ENCODE assay signal across 15 cellular contexts in the genomic region with DNA sequence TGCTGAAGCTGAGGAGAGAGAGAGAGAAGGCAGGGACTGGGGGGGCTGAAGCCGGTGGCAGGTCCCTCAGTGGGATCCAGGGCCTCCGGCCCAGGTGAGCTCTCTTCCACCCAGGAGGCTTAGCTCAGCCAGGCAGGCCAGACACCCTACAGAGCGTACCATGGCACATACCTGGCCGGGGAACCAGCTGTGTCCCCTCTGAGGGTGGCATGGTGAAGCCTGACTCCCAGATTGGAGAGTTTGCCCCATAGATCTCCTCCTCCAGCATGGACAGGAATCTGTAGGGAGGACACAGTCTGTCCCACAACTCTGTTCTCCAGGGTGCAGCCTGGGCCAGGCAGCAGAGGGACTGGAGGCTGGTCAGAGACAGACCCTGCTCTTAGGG. TPM values are rescaled to one million over a fixed set of nuclear protein-coding genes. Genes with fewer than 3 reads are reported as not detected.
DNase-seq lines count a peak whose midpoint lies in the region; ATAC-seq and TF ChIP-seq lines count a peak whose summit lies in the region.
"Had no signal": no experiment of that assay in that cellular context is flagged by ENCODE, and none has a peak within 500 bp of the region (broad histone marks: within the 10 kb centered on the region; RNA-seq: fewer than 3 reads in every experiment).

No MANE protein-coding gene starts in this region.

- no peaks in the 10 kb centered on the region for H3K9me3 ChIP-seq in IMR-90 (ENCODE audit: control insufficient read depth, insufficient read depth, low read length)
- H3K9me3 ChIP-seq: SJSA1 had no signal

- intact Hi-C loops in IMR-90 (cut with micrococcal nuclease): no loop called here

- no peak overlapping the region for H4K5ac ChIP-seq in IMR-90 (ENCODE audit: low read depth, low read length)

- H2BK120ac ChIP-seq in IMR-90 (ENCODE audit: low read depth, low read length): no peak overlapping the region

- TF ChIP-seq CTCF in IMR-90 (conservative IDR thresholded peaks at IDR 0.05; ENCODE audit: low read depth, low read length) (no peak), type B pancreatic cell (conservative IDR thresholded peaks at IDR 0.05) (no peak)

- peaks cover 4% of the 10 kb centered on the region; the same call in 1 of the 2 replicates for H3K9me1 ChIP-seq in IMR-90 (ENCODE audit: insufficient read depth, low read length)

- H3K4me3 Mint-ChIP-seq in activated naive CD8-positive, alpha-beta T cell: peak overlapping the region; percentile 74
- H3K4me3 Mint-ChIP-seq in activated naive CD8-positive, alpha-beta T cell treated with anti-CD3 and anti-CD28 coated beads, Interleukin-2, amount 50 U/mL, for 24 hours: no peak overlapping the region
- H3K4me3 Mint-ChIP-seq in activated naive CD8-positive, alpha-beta T cell treated with anti-CD3 and anti-CD28 coated beads for 36 hours: no peak overlapping the region
- peak overlapping the region; percentile 34 for H3K4me3 Mint-ChIP-seq in type B pancreatic cell

- DNase-seq in activated naive CD8-positive, alpha-beta T cell treated with anti-CD3 and anti-CD28 coated beads, Interleukin-2, amount 50 U/mL, for 24 hours: no peak
- DNase-seq in IMR-90 (no peak), type B pancreatic cell (ENCODE audit: extremely low spot score, unreplicated experiment) (no peak)
- DNase-seq in activated naive CD8-positive, alpha-beta T cell treated with anti-CD3 and anti-CD28 coated beads for 36 hours: no peak
- DNase-seq: NCI-H1048, NCI-H510A, NCI-H774 had no signal

- H2BK15ac ChIP-seq in IMR-90 (ENCODE audit: low read depth, low read length): no peak overlapping the region

- H2AK9ac ChIP-seq in IMR-90 (replicated peaks; ENCODE audit: low read depth, low read length, poor library complexity): peak overlapping the region; percentile 15

- H2AFZ ChIP-seq in IMR-90 (replicated peaks; ENCODE audit: low read length, poor library complexity): no peak overlapping the region
- H2AFZ ChIP-seq: GM23338, PC-9 had no signal

- no peak overlapping the region for H3K4me3 ChIP-seq in IMR-90 (ENCODE audit: insufficient read depth, low read depth, low read length)
- H3K4me3 ChIP-seq: GM23338, PC-9, SJSA1 had no signal

- no peak overlapping the region for H3K18ac ChIP-seq in IMR-90 (ENCODE audit: low read depth, low read length)

- peaks cover 7% of the 10 kb centered on the region for H3K4me1 ChIP-seq in IMR-90 (ENCODE audit: control insufficient read depth, insufficient read depth, low read length)

- no peak overlapping the region for H3K23ac ChIP-seq in IMR-90 (ENCODE audit: low read depth, low read length)

- peaks cover 10 to 12% of the 10 kb centered on the region in 2 experiments; a peak in 3 of 4 replicates for H3K79me1 ChIP-seq in IMR-90 (ENCODE audit: low read depth in 1 of 2, low read length in 2 of 2)

- no peak overlapping the region for H3K4ac ChIP-seq in IMR-90 (ENCODE audit: low read depth, low read length)

- no TSS peak for BruUV-seq in IMR-90 (replicated peaks; lab: Mats Ljungman, UMichigan)

- POLR2A ChIA-PET in IMR-90 (lab: Charles Lee; ENCODE audit: unreplicated experiment): no interaction called here

- dilution Hi-C loops in IMR-90 (cut with HindIII; ENCODE audit: low sequenced_read_pairs, unreplicated experiment): no loop called here

- H3K27me3 Mint-ChIP-seq in activated naive CD8-positive, alpha-beta T cell: no peaks in the 10 kb centered on the region
- no peaks in the 10 kb centered on the region for H3K27me3 Mint-ChIP-seq in activated naive CD8-positive, alpha-beta T cell treated with anti-CD3 and anti-CD28 coated beads, Interleukin-2, amount 50 U/mL, for 24 hours
- no peaks in the 10 kb centered on the region for H3K27me3 Mint-ChIP-seq in activated naive CD8-positive, alpha-beta T cell treated with anti-CD3 and anti-CD28 coated beads for 36 hours
- H3K27me3 Mint-ChIP-seq in type B pancreatic cell: no peaks in the 10 kb centered on the region
- H3K27me3 Mint-ChIP-seq: CD4-positive, alpha-beta memory T cell had no signal

- H3K56ac ChIP-seq in IMR-90 (ENCODE audit: extremely low read depth, insufficient read depth, low read length): no peak overlapping the region

- H3K36me3 Mint-ChIP-seq in activated naive CD8-positive, alpha-beta T cell: peaks cover 2% of the 10 kb centered on the region
- peaks cover 19% of the 10 kb centered on the region for H3K36me3 Mint-ChIP-seq in activated naive CD8-positive, alpha-beta T cell treated with anti-CD3 and anti-CD28 coated beads, Interleukin-2, amount 50 U/mL, for 24 hours (ENCODE audit: low read depth)
- peaks cover 13% of the 10 kb centered on the region for H3K36me3 Mint-ChIP-seq in activated naive CD8-positive, alpha-beta T cell treated with anti-CD3 and anti-CD28 coated beads for 36 hours
- H3K36me3 Mint-ChIP-seq in type B pancreatic cell: peaks cover 6% of the 10 kb centered on the region

- TF ChIP-seq POLR2A in IMR-90 (IDR thresholded peaks at IDR 0.05; ENCODE audit: low read depth, low read length): no peak

- no peak overlapping the region for H4K91ac ChIP-seq in IMR-90 (ENCODE audit: insufficient read depth, low read depth, low read length)

- in situ Hi-C loops in IMR-90 (cut with MboI; ENCODE audit: low sequenced_read_pairs): no loop called here

- no peak for ATAC-seq in activated naive CD8-positive, alpha-beta T cell treated with anti-CD3 and anti-CD28 coated beads, Interleukin-2, amount 50 U/mL, for 24 hours
- ATAC-seq in IMR-90 (ENCODE audit: low read depth) (no peak), GM19452 (IDR thresholded peaks at IDR 0.05; ENCODE audit: unreplicated experiment) (no peak), GM21576 (IDR thresholded peaks at IDR 0.05; ENCODE audit: unreplicated experiment) (no peak)
- ATAC-seq: GM23338 had no signal

- 91% methylated on average over 4 of the region's 4 CpGs; no CpG with 5 or more reads in 1 of the 2 experiments for WGBS in IMR-90 (ENCODE audit: extremely low coverage in 2 of 2, insufficient read length in 1 of 2), 2 experiments

- no peak overlapping the region for H2BK20ac ChIP-seq in IMR-90 (ENCODE audit: low read depth, low read length)

- H4K20me1 ChIP-seq in IMR-90 (ENCODE audit: insufficient read depth, low read length): peaks cover 3% of the 10 kb centered on the region; the same call in 1 of the 2 replicates

- H3K4me2 ChIP-seq in IMR-90 (ENCODE audit: low read depth, low read length): no peak overlapping the region
- H3K4me2 ChIP-seq: GM23338, PC-9 had no signal

- CTCF ChIA-PET in IMR-90 (lab: Yijun Ruan, JAX): interaction anchor here (0.5 kb wide), 1 partner anchor 442 kb away, joined by 3 read pairs; no protein-coding TSS in a partner anchor

- H3K27me3 ChIP-seq in IMR-90 (ENCODE audit: control insufficient read depth, insufficient read depth, low read length): no peaks in the 10 kb centered on the region
- H3K27me3 ChIP-seq: SJSA1 had no signal

- H3K4me1 Mint-ChIP-seq in activated naive CD8-positive, alpha-beta T cell (ENCODE audit: low read depth): peaks cover 26% of the 10 kb centered on the region
- peaks cover 37% of the 10 kb centered on the region for H3K4me1 Mint-ChIP-seq in activated naive CD8-positive, alpha-beta T cell treated with anti-CD3 and anti-CD28 coated beads, Interleukin-2, amount 50 U/mL, for 24 hours
- peaks cover 28% of the 10 kb centered on the region for H3K4me1 Mint-ChIP-seq in activated naive CD8-positive, alpha-beta T cell treated with anti-CD3 and anti-CD28 coated beads for 36 hours
- H3K4me1 Mint-ChIP-seq in type B pancreatic cell (ENCODE audit: unreplicated experiment): peaks cover 24% of the 10 kb centered on the region

- H3K36me3 ChIP-seq in IMR-90 (ENCODE audit: control insufficient read depth, insufficient read depth, low read length): peaks cover 29% of the 10 kb centered on the region

- H3K27ac Mint-ChIP-seq in activated naive CD8-positive, alpha-beta T cell: no peak overlapping the region
- H3K27ac Mint-ChIP-seq in activated naive CD8-positive, alpha-beta T cell treated with anti-CD3 and anti-CD28 coated beads, Interleukin-2, amount 50 U/mL, for 24 hours: no peak overlapping the region
- peak overlapping the region; percentile 22 for H3K27ac Mint-ChIP-seq in activated naive CD8-positive, alpha-beta T cell treated with anti-CD3 and anti-CD28 coated beads for 36 hours
- peak overlapping the region; percentile 22 for H3K27ac Mint-ChIP-seq in type B pancreatic cell
- H3K27ac Mint-ChIP-seq: GM23338 had no signal

- no peak overlapping the region for H2BK5ac ChIP-seq in IMR-90 (ENCODE audit: low read depth, low read length, poor library complexity, severe bottlenecking)

- H3K9ac ChIP-seq in IMR-90 (ENCODE audit: low read depth, low read length): no peak overlapping the region

- H2AK5ac ChIP-seq in IMR-90 (ENCODE audit: low read depth, low read length): no peak overlapping the region

- no peak overlapping the region for H3K27ac ChIP-seq in IMR-90 (ENCODE audit: insufficient read depth, low read length)
- H3K27ac ChIP-seq: PC-9, SJSA1 had no signal

- no peak for TF ChIP-seq RAD21 in IMR-90 (IDR thresholded peaks at IDR 0.05; ENCODE audit: low read length)

- no peak overlapping the region for H4K8ac ChIP-seq in IMR-90 (ENCODE audit: low read depth in 2 of 2, low read length in 2 of 2)

- H3K9me3 Mint-ChIP-seq in activated naive CD8-positive, alpha-beta T cell (ENCODE audit: low read depth): no peaks in the 10 kb centered on the region
- H3K9me3 Mint-ChIP-seq in activated naive CD8-positive, alpha-beta T cell treated with anti-CD3 and anti-CD28 coated beads, Interleukin-2, amount 50 U/mL, for 24 hours: no peaks in the 10 kb centered on the region
- no peaks in the 10 kb centered on the region for H3K9me3 Mint-ChIP-seq in activated naive CD8-positive, alpha-beta T cell treated with anti-CD3 and anti-CD28 coated beads for 36 hours
- no peaks in the 10 kb centered on the region for H3K9me3 Mint-ChIP-seq in type B pancreatic cell
- H3K9me3 Mint-ChIP-seq: CD4-positive, alpha-beta memory T cell; GM23338 had no signal

- H3K14ac ChIP-seq in IMR-90 (replicated peaks; ENCODE audit: low read depth, low read length): no peak overlapping the region

RNA-seq across cellular contexts. Expression of a gene that starts 3.0 kb away (rescaled TPM):
- total RNA-seq in IMR-90 (2012; rRNA removed) (5.3 and 6.3 TPM in 2 replicates), type B pancreatic cell (ENCODE audit: low replicate concordance) (36.0 and 63.5 TPM in 2 replicates)
- 28.2 and 31.4 TPM in 2 replicates for polyA plus RNA-seq in IMR-90 (2012; rRNA removed)
- polyA plus RNA-seq in IMR-90 (2012; cell fraction: cytosol; rRNA removed): 12.9 and 17.4 TPM in 2 replicates
- polyA plus RNA-seq in IMR-90 (2012; cell fraction: nucleus; rRNA removed; ENCODE audit: low replicate concordance): 273 and 329 TPM in 2 replicates
- total RNA-seq in activated naive CD8-positive, alpha-beta T cell treated with anti-CD3 and anti-CD28 coated beads for 36 hours: 10 to 100 TPM; 49.1 to 51.6 TPM

RNA-seq across cellular contexts. Expression of a gene that starts 4.5 kb away (rescaled TPM):
- not detected in 2 replicates for total RNA-seq in IMR-90 (2012; rRNA removed)
- polyA plus RNA-seq in IMR-90 (2012; rRNA removed): not detected in 2 replicates
- not detected in 2 replicates for polyA plus RNA-seq in IMR-90 (2012; cell fraction: cytosol; rRNA removed)
- 0.06 and 0.09 TPM in 2 replicates for polyA plus RNA-seq in IMR-90 (2012; cell fraction: nucleus; rRNA removed; ENCODE audit: low replicate concordance)
- total RNA-seq in activated naive CD8-positive, alpha-beta T cell treated with anti-CD3 and anti-CD28 coated beads for 36 hours: under 1 TPM; 0.18 to 0.33 TPM
- 0.36 TPM in 1 of 2 replicates, not detected in the other for total RNA-seq in type B pancreatic cell (ENCODE audit: low replicate concordance)
- total RNA-seq: CD4-positive, alpha-beta memory T cell; MCF 10A; PC-9; SJSA1 had no signal
- polyA plus RNA-seq: CD4-positive, alpha-beta memory T cell had no signal

RNA-seq across cellular contexts. Expression of a gene that starts 5.6 kb away (rescaled TPM):
- total RNA-seq in IMR-90 (2012; rRNA removed): 1.1 and 1.4 TPM in 2 replicates
- 1.9 and 2.8 TPM in 2 replicates for polyA plus RNA-seq in IMR-90 (2012; rRNA removed)
- 1.9 and 2.5 TPM in 2 replicates for polyA plus RNA-seq in IMR-90 (2012; cell fraction: cytosol; rRNA removed)
- polyA plus RNA-seq in IMR-90 (2012; cell fraction: nucleus; rRNA removed; ENCODE audit: low replicate concordance): 14.8 and 19.4 TPM in 2 replicates
- total RNA-seq in activated naive CD8-positive, alpha-beta T cell treated with anti-CD3 and anti-CD28 coated beads for 36 hours: 10 to 100 TPM; 23.5 to 24.9 TPM
- 0.72 and 1.3 TPM in 2 replicates for total RNA-seq in type B pancreatic cell (ENCODE audit: low replicate concordance)

RNA-seq across cellular contexts. Expression of a gene that starts 19.8 kb away (rescaled TPM):
- total RNA-seq in IMR-90 (2012; rRNA removed) (not detected in 2 replicates), type B pancreatic cell (ENCODE audit: low replicate concordance) (1.7 and 3.3 TPM in 2 replicates)
- not detected in 2 replicates for polyA plus RNA-seq in IMR-90 (2012; rRNA removed)
- not detected in 2 replicates for polyA plus RNA-seq in IMR-90 (2012; cell fraction: cytosol; rRNA removed)
- polyA plus RNA-seq in IMR-90 (2012; cell fraction: nucleus; rRNA removed; ENCODE audit: low replicate concordance): not detected in 2 replicates
- total RNA-seq in activated naive CD8-positive, alpha-beta T cell treated with anti-CD3 and anti-CD28 coated beads for 36 hours: 1 to 10 TPM in 1 of 2 experiments, under 1 TPM in 1; 0.92 to 1.2 TPM
- total RNA-seq: SJSA1 had no signal
- polyA plus RNA-seq: CD4-positive, alpha-beta memory T cell had no signal

RNA-seq across cellular contexts. Expression of a gene that starts 36.7 kb away (rescaled TPM):
- total RNA-seq in IMR-90 (2012; rRNA removed): 112 and 126 TPM in 2 replicates
- 277 and 312 TPM in 2 replicates for polyA plus RNA-seq in IMR-90 (2012; rRNA removed)
- 208 and 308 TPM in 2 replicates for polyA plus RNA-seq in IMR-90 (2012; cell fraction: cytosol; rRNA removed)
- 135 and 149 TPM in 2 replicates for polyA plus RNA-seq in IMR-90 (2012; cell fraction: nucleus; rRNA removed; ENCODE audit: low replicate concordance)
- total RNA-seq in activated naive CD8-positive, alpha-beta T cell treated with anti-CD3 and anti-CD28 coated beads for 36 hours: 10 to 100 TPM; 44.4 to 48.9 TPM
- total RNA-seq in type B pancreatic cell (ENCODE audit: low replicate concordance): 85.6 and 107 TPM in 2 replicates

Comparison
In these comparisons a context has a peak if more than half of its experiments do, and no peak if none do; other contexts are left out.
1. H3K27ac Mint-ChIP-seq: peak in activated naive CD8-positive, alpha-beta T cell treated with anti-CD3 and anti-CD28 coated beads for 36 hours (single experiment) and type B pancreatic cell (single experiment); none in activated naive CD8-positive, alpha-beta T cell (single experiment) and activated naive CD8-positive, alpha-beta T cell treated with anti-CD3 and anti-CD28 coated beads, Interleukin-2, amount 50 U/mL, for 24 hours (single experiment).
2. H3K4me3 Mint-ChIP-seq: peak in activated naive CD8-positive, alpha-beta T cell (single experiment) and type B pancreatic cell (single experiment); none in activated naive CD8-positive, alpha-beta T cell treated with anti-CD3 and anti-CD28 coated beads, Interleukin-2, amount 50 U/mL, for 24 hours (single experiment) and activated naive CD8-positive, alpha-beta T cell treated with anti-CD3 and anti-CD28 coated beads for 36 hours (single experiment).
3. RNA of a gene that starts 5.6 kb away (total RNA-seq): 23.5 to 24.9 TPM in activated naive CD8-positive, alpha-beta T cell treated with anti-CD3 and anti-CD28 coated beads for 36 hours; 1.1 to 1.4 TPM in IMR-90 and 0.72 to 1.3 TPM in type B pancreatic cell; every median in the first group is over 10 times any median in the second.